In the genomic region with DNA sequence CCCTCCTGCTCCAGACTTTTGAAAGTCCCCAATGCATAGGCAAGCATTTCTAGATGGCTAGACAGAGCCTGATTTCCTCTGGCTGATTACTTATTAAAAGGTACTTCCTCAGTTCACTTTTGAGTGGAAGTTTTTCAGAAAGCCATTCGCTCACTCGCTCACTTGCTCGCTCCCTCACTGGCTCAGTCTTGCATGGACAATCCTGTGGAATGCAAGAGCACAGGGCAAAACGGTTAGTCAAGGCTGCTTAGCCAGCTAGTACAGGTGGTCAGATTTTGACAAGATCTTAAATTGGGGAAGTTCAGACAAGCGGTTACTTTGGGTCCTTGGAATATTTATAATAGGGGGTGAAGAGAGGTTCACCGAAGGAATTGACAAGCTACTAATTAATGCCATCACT, we compare ENCODE assay signal across 19 cellular contexts.
"Had no signal": no experiment of that assay in that cellular context is flagged by ENCODE, and none has a peak within 500 bp of the region (broad histone marks: within the 10 kb centered on the region; RNA-seq: fewer than 3 reads in every experiment).

No MANE protein-coding gene starts in this region.

- H3K27me3 ChIP-seq: gastroesophageal sphincter, hepatocyte, right atrium auricular region, transverse colon had no signal

- H3K36me3 ChIP-seq: gastroesophageal sphincter, right atrium auricular region, transverse colon had no signal

- H3K4me3 ChIP-seq: gastroesophageal sphincter, hepatocyte, right atrium auricular region, smooth muscle cell, transverse colon had no signal

- H3K9me3 Mint-ChIP-seq: natural killer cell treated with Interleukin-12 subunit alpha and Interleukin-12 subunit beta and Interleukin-15 and Interleukin-18, amount 100 ng/mL, for 72 hours; stimulated activated effector memory CD8-positive, alpha-beta T cell treated with anti-CD3 and anti-CD28 coated beads, Interleukin-12 subunit alpha, Interleukin-12 subunit beta, amount 100 ng/mL, for 72 hours; T-cell had no signal

- H3K27me3 Mint-ChIP-seq: natural killer cell treated with Interleukin-12 subunit alpha and Interleukin-12 subunit beta and Interleukin-15 and Interleukin-18, amount 100 ng/mL, for 72 hours had no signal

- ATAC-seq: activated CD8-positive, alpha-beta T cell treated with anti-CD3 and anti-CD28 coated beads, Interleukin-2, amount 10 ng/mL, durations not matched to agents 7 days and 5 days; gastroesophageal sphincter; natural killer cell treated with Interleukin-12 subunit alpha and Interleukin-12 subunit beta and Interleukin-15 and Interleukin-18, amount 100 ng/mL, for 72 hours; stimulated activated effector memory CD8-positive, alpha-beta T cell treated with anti-CD3 and anti-CD28 coated beads, Interleukin-12 subunit alpha, Interleukin-12 subunit beta, amount 100 ng/mL, for 72 hours; T-cell had no signal

- H3K4me1 Mint-ChIP-seq: stimulated activated effector memory CD8-positive, alpha-beta T cell treated with anti-CD3 and anti-CD28 coated beads, Interleukin-12 subunit alpha, Interleukin-12 subunit beta, amount 100 ng/mL, for 72 hours; T-cell had no signal

- DNase-seq: activated CD8-positive, alpha-beta memory T cell treated with anti-CD3 and anti-CD28 coated beads, Interleukin-2, amount 50 U/mL, for 48 hours; activated CD8-positive, alpha-beta T cell treated with anti-CD3 and anti-CD28 coated beads, Interleukin-2, amount 10 ng/mL, durations not matched to agents 7 days and 5 days; activated naive CD4-positive, alpha-beta T cell; aorta; central memory CD4-positive, alpha-beta T cell; cortex of kidney; effector CD8-positive, alpha-beta T cell; left colon; mammary epithelial cell; T-cell; T1000; transverse colon had no signal

- H3K36me3 Mint-ChIP-seq: natural killer cell treated with Interleukin-12 subunit alpha and Interleukin-12 subunit beta and Interleukin-15 and Interleukin-18, amount 100 ng/mL, for 72 hours; stimulated activated effector memory CD8-positive, alpha-beta T cell treated with anti-CD3 and anti-CD28 coated beads, Interleukin-12 subunit alpha, Interleukin-12 subunit beta, amount 100 ng/mL, for 72 hours; T-cell had no signal

- H3K27ac ChIP-seq: gastroesophageal sphincter, parathyroid adenoma, right atrium auricular region, transverse colon had no signal

- H3K27ac Mint-ChIP-seq: activated CD8-positive, alpha-beta T cell treated with anti-CD3 and anti-CD28 coated beads, Interleukin-2, amount 10 ng/mL, durations not matched to agents 7 days and 5 days; natural killer cell treated with Interleukin-12 subunit alpha and Interleukin-12 subunit beta and Interleukin-15 and Interleukin-18, amount 100 ng/mL, for 72 hours; stimulated activated effector memory CD8-positive, alpha-beta T cell treated with anti-CD3 and anti-CD28 coated beads, Interleukin-12 subunit alpha, Interleukin-12 subunit beta, amount 100 ng/mL, for 72 hours; T-cell had no signal

- H3K4me3 Mint-ChIP-seq: activated CD8-positive, alpha-beta T cell treated with anti-CD3 and anti-CD28 coated beads, Interleukin-2, amount 10 ng/mL, durations not matched to agents 7 days and 5 days; natural killer cell treated with Interleukin-12 subunit alpha and Interleukin-12 subunit beta and Interleukin-15 and Interleukin-18, amount 100 ng/mL, for 72 hours; stimulated activated effector memory CD8-positive, alpha-beta T cell treated with anti-CD3 and anti-CD28 coated beads, Interleukin-12 subunit alpha, Interleukin-12 subunit beta, amount 100 ng/mL, for 72 hours; T-cell had no signal
